In genomic region chr1:227166559-227166958, GRCh38 we compare ENCODE assay signal across 22 cellular contexts.
"Had no signal": no experiment of that assay in that cellular context is flagged by ENCODE, and none has a peak within 500 bp of the region (broad histone marks: within the 10 kb centered on the region; RNA-seq: fewer than 3 reads in every experiment).

No MANE protein-coding gene starts in this region.

- ATAC-seq: gastroesophageal sphincter; left colon; left ventricle myocardium superior; naive thymus-derived CD4-positive, alpha-beta T cell; sciatic nerve; stimulated activated naive CD8-positive, alpha-beta T cell treated with anti-CD3 and anti-CD28 coated beads, Interleukin-15, amount 100 ng/mL, for 72 hours had no signal

- H3K27ac ChIP-seq: epithelial cell of prostate, esophagus muscularis mucosa, gastroesophageal sphincter, neutrophil, spleen, testis, tibial nerve had no signal

- H3K9me3 ChIP-seq: esophagus muscularis mucosa, gastroesophageal sphincter, neutrophil, spleen, testis, tibial nerve had no signal

- H3K27ac Mint-ChIP-seq: naive thymus-derived CD4-positive, alpha-beta T cell; nephron progenitor cell; stimulated activated memory B cell treated with anti-CD40 and anti-IgM and Interleukin-4, amounts not matched to agents 10 μg/mL and 1 μg/mL and 100 μg/mL, for 72 hours; stimulated activated naive CD8-positive, alpha-beta T cell treated with anti-CD3 and anti-CD28 coated beads, Interleukin-15, amount 100 ng/mL, for 72 hours had no signal

- H3K4me1 ChIP-seq: spleen, testis had no signal

- H3K36me3 Mint-ChIP-seq: naive thymus-derived CD4-positive, alpha-beta T cell; stimulated activated memory B cell treated with anti-CD40 and anti-IgM and Interleukin-4, amounts not matched to agents 10 μg/mL and 1 μg/mL and 100 μg/mL, for 72 hours had no signal

- DNase-seq: effector memory CD4-positive, alpha-beta T cell; glutamatergic neuron; left colon; left ventricle myocardium superior; mesenchymal stem cell; naive thymus-derived CD4-positive, alpha-beta T cell; nephron progenitor cell; posterior cingulate gyrus; spleen; stimulated activated CD4-positive, alpha-beta T cell treated with anti-CD3 and anti-CD28 coated beads, Interleukin-15, amount 100 ng/mL, for 24 hours; stimulated activated CD4-positive, alpha-beta T cell treated with anti-CD3 and anti-CD28 coated beads, Interleukin-1b, Interleukin-23, amount 100 ng/mL, for 48 hours; stimulated activated CD4-positive, alpha-beta T cell treated with anti-CD3 and anti-CD28 coated beads, Interleukin-4, amount 100 ng/mL, for 24 hours; stimulated activated naive CD8-positive, alpha-beta T cell treated with anti-CD3 and anti-CD28 coated beads, Interleukin-15, amount 100 ng/mL, for 72 hours; testis had no signal

- H3K27me3 ChIP-seq: esophagus muscularis mucosa, gastroesophageal sphincter, neutrophil, testis, tibial nerve had no signal

- H3K4me3 ChIP-seq: esophagus muscularis mucosa, gastroesophageal sphincter, lung, spleen, testis, tibial nerve had no signal

- H3K4me1 Mint-ChIP-seq: naive thymus-derived CD4-positive, alpha-beta T cell had no signal

- H3K4me3 Mint-ChIP-seq: naive thymus-derived CD4-positive, alpha-beta T cell; nephron progenitor cell; stimulated activated memory B cell treated with anti-CD40 and anti-IgM and Interleukin-4, amounts not matched to agents 10 μg/mL and 1 μg/mL and 100 μg/mL, for 72 hours; stimulated activated naive CD8-positive, alpha-beta T cell treated with anti-CD3 and anti-CD28 coated beads, Interleukin-15, amount 100 ng/mL, for 72 hours had no signal

- H3K27me3 Mint-ChIP-seq: stimulated activated naive CD8-positive, alpha-beta T cell treated with anti-CD3 and anti-CD28 coated beads, Interleukin-15, amount 100 ng/mL, for 72 hours had no signal

- H3K9me3 Mint-ChIP-seq: naive thymus-derived CD4-positive, alpha-beta T cell; nephron progenitor cell; stimulated activated memory B cell treated with anti-CD40 and anti-IgM and Interleukin-4, amounts not matched to agents 10 μg/mL and 1 μg/mL and 100 μg/mL, for 72 hours; stimulated activated naive CD8-positive, alpha-beta T cell treated with anti-CD3 and anti-CD28 coated beads, Interleukin-15, amount 100 ng/mL, for 72 hours had no signal

- H3K36me3 ChIP-seq: esophagus muscularis mucosa, gastroesophageal sphincter, neutrophil, spleen, tibial nerve had no signal
